In genomic region chr14:89290813-89291212, GRCh38 we compare ENCODE assay signal across 22 cellular contexts.
"Had no signal": no experiment of that assay in that cellular context is flagged by ENCODE, and none has a peak within 500 bp of the region (broad histone marks: within the 10 kb centered on the region; RNA-seq: fewer than 3 reads in every experiment).

No MANE protein-coding gene starts in this region.

- H3K9me3 ChIP-seq: heart right ventricle, lower lobe of right lung, pancreas, psoas muscle, right atrium auricular region, stomach, transverse colon had no signal

- H3K4me3 Mint-ChIP-seq: activated B cell treated with CpG ODN at 0.5 μM for 24 hours; activated naive CD8-positive, alpha-beta T cell treated with anti-CD3 and anti-CD28 coated beads, Interleukin-2, amount 10 ng/mL, durations not matched to agents 7 days and 5 days; activated T-cell treated with anti-CD3 and anti-CD28 coated beads, Interleukin-2, amount 50 U/mL, for 24 hours; endodermal cell; naive B cell; T-helper 1 cell treated with Interleukin-12 subunit alpha and Interleukin-12 subunit beta and Interleukin-4 antibody, amounts not matched to agents 30 μg/mL and 1 μg/mL, for 36 hours had no signal

- DNase-seq: activated B cell treated with CpG ODN at 0.5 μM for 24 hours; activated CD4-positive, alpha-beta T cell treated with anti-CD3 and anti-CD28 coated beads for 4 hours; activated naive CD4-positive, alpha-beta T cell treated with Interleukin-2 at 50 U/mL for 16 hours; activated naive CD8-positive, alpha-beta T cell treated with anti-CD3 and anti-CD28 coated beads, Interleukin-2, amount 10 ng/mL, durations not matched to agents 7 days and 5 days; activated T-cell treated with anti-CD3 and anti-CD28 coated beads, Interleukin-2, amount 50 U/mL, for 24 hours; amygdala; cortex of kidney; endodermal cell; heart right ventricle; kidney; lower lobe of right lung; naive B cell; pancreas; psoas muscle; stimulated activated CD4-positive, alpha-beta T cell treated with anti-CD3 and anti-CD28 coated beads, Interleukin-12 subunit alpha, Interleukin-12 subunit beta, amount 100 ng/mL, for 4 hours; stimulated activated CD4-positive, alpha-beta T cell treated with anti-CD3 and anti-CD28 coated beads, Interleukin-4, amount 100 ng/mL, for 4 hours; stomach; T1000; transverse colon had no signal

- H3K27ac Mint-ChIP-seq: activated naive CD8-positive, alpha-beta T cell treated with anti-CD3 and anti-CD28 coated beads, Interleukin-2, amount 10 ng/mL, durations not matched to agents 7 days and 5 days; endodermal cell; T-helper 1 cell treated with Interleukin-12 subunit alpha and Interleukin-12 subunit beta and Interleukin-4 antibody, amounts not matched to agents 30 μg/mL and 1 μg/mL, for 36 hours had no signal

- H3K27me3 Mint-ChIP-seq: activated B cell treated with CpG ODN at 0.5 μM for 24 hours; activated naive CD8-positive, alpha-beta T cell treated with anti-CD3 and anti-CD28 coated beads, Interleukin-2, amount 10 ng/mL, durations not matched to agents 7 days and 5 days; activated T-cell treated with anti-CD3 and anti-CD28 coated beads, Interleukin-2, amount 50 U/mL, for 24 hours; naive B cell had no signal

- H3K4me1 ChIP-seq: lower lobe of right lung, psoas muscle had no signal

- ATAC-seq: heart right ventricle, lower lobe of right lung, pancreas had no signal

- H3K27ac ChIP-seq: epithelial cell of prostate, heart right ventricle, lower lobe of right lung, pancreas, psoas muscle, right atrium auricular region, stomach, transverse colon had no signal

- H3K4me3 ChIP-seq: heart right ventricle, lower lobe of right lung, pancreas, psoas muscle, right atrium auricular region, stomach, transverse colon had no signal

- H3K9me3 Mint-ChIP-seq: activated B cell treated with CpG ODN at 0.5 μM for 24 hours; activated naive CD8-positive, alpha-beta T cell treated with anti-CD3 and anti-CD28 coated beads, Interleukin-2, amount 10 ng/mL, durations not matched to agents 7 days and 5 days; activated T-cell treated with anti-CD3 and anti-CD28 coated beads, Interleukin-2, amount 50 U/mL, for 24 hours; naive B cell; T-helper 1 cell treated with Interleukin-12 subunit alpha and Interleukin-12 subunit beta and Interleukin-4 antibody, amounts not matched to agents 30 μg/mL and 1 μg/mL, for 36 hours had no signal

- H3K27me3 ChIP-seq: heart right ventricle, pancreas, right atrium auricular region, stomach, transverse colon had no signal
